In the genomic region with DNA sequence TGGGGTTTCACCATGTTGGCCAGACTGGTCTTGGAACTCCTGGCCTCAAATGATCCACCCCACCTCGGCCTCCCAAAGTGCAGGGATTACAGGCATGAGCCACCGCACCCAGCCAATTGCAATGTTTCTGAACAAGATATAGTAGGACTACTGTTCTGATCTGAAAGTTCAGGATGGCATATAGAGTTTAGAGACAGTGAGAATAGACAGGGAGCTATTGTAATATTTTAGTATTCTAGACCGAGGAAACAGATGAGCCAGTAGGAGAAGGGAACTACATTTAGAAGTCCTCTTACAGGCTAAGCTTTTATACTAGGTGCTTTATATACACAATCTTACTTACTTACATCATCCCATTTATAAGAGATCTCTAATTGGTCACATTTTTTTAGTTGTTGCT, we compare ENCODE assay signal across 16 cellular contexts. TPM values are rescaled to one million over a fixed set of nuclear protein-coding genes. Genes with fewer than 3 reads are reported as not detected.
DNase-seq lines count a peak whose midpoint lies in the region; ATAC-seq and TF ChIP-seq lines count a peak whose summit lies in the region.
"Had no signal": no experiment of that assay in that cellular context is flagged by ENCODE, and none has a peak within 500 bp of the region (broad histone marks: within the 10 kb centered on the region; RNA-seq: fewer than 3 reads in every experiment).

No MANE protein-coding gene starts in this region.

- H3K4me1 Mint-ChIP-seq in CD14-positive monocyte: peaks cover 72% of the 10 kb centered on the region
- H3K4me1 Mint-ChIP-seq: B cell had no signal

- H3K27ac Mint-ChIP-seq in CD14-positive monocyte: peak overlapping the region; percentile 92 to 95 (median 93)
- H3K27ac Mint-ChIP-seq: B cell; CD4-positive, alpha-beta T cell; H9 had no signal

- no peak for DNase-seq in CD14-positive monocyte (ENCODE audit: low spot score)
- DNase-seq in SK-MEL-5 (ENCODE audit: low read depth, low spot score): peak; percentile 67
- peak; percentile 72 for DNase-seq in foreskin melanocyte
- no peak for DNase-seq in NCI-H128 (lab: John Stamatoyannopoulos, UW; ENCODE audit: unreplicated experiment)
- no peak for DNase-seq in Right ventricle myocardium superior
- DNase-seq: CD4-positive, alpha-beta T cell; CD8-positive, alpha-beta memory T cell; COR-L47; DMS153; DND-41; GM23248; H9 had no signal

- peaks cover 51 to 63% of the 10 kb centered on the region in 2 donors for H3K36me3 Mint-ChIP-seq in CD14-positive monocyte

- in situ Hi-C loops in SK-MEL-5 (cut with HindIII; ENCODE audit: low pct_unique_long_range_greater_than_20kb, low sequenced_read_pairs): no loop called here

- intact Hi-C loops in CD14-positive monocyte (cut with micrococcal nuclease) (loop anchor here in 1 of 2 donors (2.0 to 5.0 kb wide), 2 partner anchors 16 to 41 kb away; a partner anchor contains a TSS), Right ventricle myocardium superior (cut with DNase I) (no loop called here)

- H3K9me3 Mint-ChIP-seq in CD14-positive monocyte: peaks cover 0 to 5% (median 0%) of the 10 kb centered on the region in 7 donors
- H3K9me3 Mint-ChIP-seq: CD4-positive, alpha-beta T cell had no signal

- ATAC-seq in Right ventricle myocardium superior (ENCODE audit: poor library complexity): no peak
- ATAC-seq in GM21619 (IDR thresholded peaks at IDR 0.05; ENCODE audit: unreplicated experiment): no peak
- ATAC-seq: HCT116 had no signal

- peaks cover 0 to 3% (median 0%) of the 10 kb centered on the region in 3 donors for H3K27me3 Mint-ChIP-seq in CD14-positive monocyte (ENCODE audit: low read depth in 3 of 3)
- H3K27me3 Mint-ChIP-seq: B cell; CD4-positive, alpha-beta T cell; CD8-positive, alpha-beta memory T cell had no signal

- TF ChIP-seq CTCF in CD14-positive monocyte (IDR thresholded peaks at IDR 0.05): no peak

- H3K4me3 Mint-ChIP-seq in CD14-positive monocyte: peak overlapping the region in 1 of 2 donors; percentile 33
- H3K4me3 Mint-ChIP-seq: B cell; CD4-positive, alpha-beta T cell; CD8-positive, alpha-beta memory T cell; H9 had no signal

RNA-seq across cellular contexts. Expression of a gene that starts 33.1 kb away (rescaled TPM):
- 100 to 1,000 TPM; 105 to 158 TPM for polyA plus RNA-seq in CD14-positive monocyte
- total RNA-seq in SK-MEL-5 (2014; rRNA removed; shearing (Covaris generic)): 37.1 and 42.9 TPM in 2 replicates
- 35.3 and 43.1 TPM in 2 replicates for polyA plus RNA-seq in SK-MEL-5 (2015; cell fraction: cytosol; rRNA removed)
- 18.2 and 29.5 TPM in 2 replicates for polyA plus RNA-seq in SK-MEL-5 (2015; cell fraction: nucleus; rRNA removed)
- total RNA-seq in Right ventricle myocardium superior: 8.5 TPM

RNA-seq across cellular contexts. Expression of a gene that starts 39.0 kb away (rescaled TPM):
- polyA plus RNA-seq in CD14-positive monocyte: not detected
- 0.48 TPM in 1 of 2 replicates, not detected in the other for total RNA-seq in SK-MEL-5 (2014; rRNA removed; shearing (Covaris generic))
- polyA plus RNA-seq in SK-MEL-5 (2015; cell fraction: cytosol; rRNA removed): 0.04 and 1.8 TPM in 2 replicates
- 0.75 TPM in 1 of 2 replicates, not detected in the other for polyA plus RNA-seq in SK-MEL-5 (2015; cell fraction: nucleus; rRNA removed)
- not detected for total RNA-seq in Right ventricle myocardium superior
- total RNA-seq: GM23248 had no signal
- polyA plus RNA-seq: CD8-positive, alpha-beta memory T cell; GM23248; H1 had no signal

Comparison
In these comparisons a context has a peak if more than half of its experiments do, and no peak if none do; other contexts are left out.
1. DNase-seq: peak in SK-MEL-5 (single experiment) and foreskin melanocyte (single experiment); none in CD14-positive monocyte (single experiment), NCI-H128 (single experiment) and Right ventricle myocardium superior (single experiment).